ENCODE assay signal across 27 cellular contexts in the genomic region with DNA sequence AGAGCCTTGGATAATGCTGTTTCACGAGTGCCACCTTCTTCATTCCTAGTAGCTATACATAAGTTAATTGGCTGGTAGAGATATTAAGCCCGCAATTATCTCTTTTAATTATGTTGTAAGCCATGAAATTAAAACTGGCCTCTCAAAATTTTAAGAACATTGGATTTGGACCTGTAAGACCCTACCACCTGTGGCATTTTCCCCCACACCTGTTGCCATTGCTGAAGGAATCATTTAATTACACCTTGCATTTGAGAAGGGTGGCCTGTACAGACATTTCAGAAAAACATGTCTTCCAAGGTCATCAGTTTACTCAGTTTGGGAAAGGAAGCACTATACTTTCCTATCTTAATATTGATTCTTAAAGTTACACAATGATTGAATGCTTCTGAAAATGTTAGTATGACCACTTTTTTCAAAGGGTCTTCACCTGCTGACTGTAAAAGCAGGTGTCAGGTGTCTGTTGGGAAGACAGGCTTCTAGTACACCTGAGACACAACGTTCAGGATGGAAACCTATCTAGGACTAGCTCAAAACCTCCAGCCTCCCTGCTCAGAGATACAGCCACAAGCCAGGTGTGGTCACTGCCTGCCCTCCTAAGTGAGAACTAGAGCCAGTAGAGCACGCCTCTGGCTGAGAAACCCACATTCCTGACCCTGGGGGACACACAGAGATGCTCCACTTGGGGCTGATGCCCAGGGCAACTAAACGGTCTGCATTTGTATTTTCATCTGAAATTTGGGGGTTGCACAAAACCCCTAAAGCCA. TPM values are rescaled to one million over a fixed set of nuclear protein-coding genes. Genes with fewer than 3 reads are reported as not detected.
A peak's percentile ranks its signal among the peaks of the same experiment; 100 is the strongest.
DNase-seq lines count a peak whose midpoint lies in the region; ATAC-seq, FAIRE-seq and TF ChIP-seq lines count a peak whose summit lies in the region.
"Had no signal": no experiment of that assay in that cellular context is flagged by ENCODE, and none has a peak within 500 bp of the region (broad histone marks: within the 10 kb centered on the region; RNA-seq: fewer than 3 reads in every experiment).

No MANE protein-coding gene starts in this region.

- ATAC-seq in RWPE2 (ENCODE audit: low read depth): peak; percentile 24; the same call in 2 of the 3 replicates
- no peak for ATAC-seq in HG03469 (IDR thresholded peaks at IDR 0.05; ENCODE audit: unreplicated experiment)
- no peak for ATAC-seq in GM21423 (IDR thresholded peaks at IDR 0.05; ENCODE audit: unreplicated experiment)
- ATAC-seq in HG03097 (IDR thresholded peaks at IDR 0.05; ENCODE audit: low FRiP score, unreplicated experiment): no peak
- ATAC-seq: stimulated activated effector memory CD8-positive, alpha-beta T cell treated with anti-CD3 and anti-CD28 coated beads, Interleukin-12 subunit alpha, Interleukin-12 subunit beta, amount 100 ng/mL, for 72 hours had no signal

- H3K4me3 ChIP-seq in RWPE2 (ENCODE audit: severe bottlenecking) (no peak overlapping the region), hepatocyte (no peak overlapping the region)
- H3K4me3 ChIP-seq: ascending aorta, BLaER1, left lung, Peyer's patch, upper lobe of left lung had no signal

- H3K27ac ChIP-seq in RWPE2 (ENCODE audit: poor library complexity, severe bottlenecking) (no peak overlapping the region), hepatocyte (no peak overlapping the region)
- H3K27ac ChIP-seq: ascending aorta, BLaER1, KMS-11, left lung, neutrophil, Peyer's patch, upper lobe of left lung, WERI-Rb-1 had no signal

- H3K36me3 ChIP-seq in RWPE2 (ENCODE audit: low read depth) (no peaks in the 10 kb centered on the region; the same call in 1 of the 2 replicates), hepatocyte (replicated peaks; ENCODE audit: insufficient read depth, low read depth) (no peaks in the 10 kb centered on the region)
- H3K36me3 ChIP-seq: ascending aorta, neutrophil, Peyer's patch had no signal

- FAIRE-seq in GM12891 (lab: Jason Lieb, UNC): peak; percentile 5
- FAIRE-seq: colon had no signal

- H3K4me1 ChIP-seq in RWPE2 (ENCODE audit: insufficient read depth, poor library complexity, severe bottlenecking) (no peaks in the 10 kb centered on the region), hepatocyte (ENCODE audit: insufficient read depth) (peaks cover 6% of the 10 kb centered on the region)
- H3K4me1 ChIP-seq: ascending aorta, BLaER1, left lung, Peyer's patch, upper lobe of left lung had no signal

- TF ChIP-seq POLR2A in GM12891 (IDR thresholded peaks at IDR 0.05; ENCODE audit: low read depth, low read length): no peak; the same call in 1 of the 2 replicates

- WGBS in hepatocyte (ENCODE audit: low lambda C conversion rate, missing lambda C conversion rate): 78% methylated on average over 5 of the region's 5 CpGs

- no peak overlapping the region for H2AFZ ChIP-seq in hepatocyte

- no peaks in the 10 kb centered on the region for H3K9me2 ChIP-seq in hepatocyte (replicated peaks; ENCODE audit: insufficient read depth)

- no peaks in the 10 kb centered on the region for H4K20me1 ChIP-seq in hepatocyte (ENCODE audit: insufficient read depth, poor library complexity, severe bottlenecking)

- H3K27me3 ChIP-seq in RWPE2 (ENCODE audit: insufficient read depth, poor library complexity, severe bottlenecking) (no peaks in the 10 kb centered on the region), hepatocyte (no peaks in the 10 kb centered on the region)
- H3K27me3 ChIP-seq: ascending aorta, BLaER1, left lung, neutrophil, Peyer's patch, upper lobe of left lung had no signal

- DNase-seq in A172 (ENCODE audit: low spot score): peak; percentile 71
- DNase-seq in GM12891 (ENCODE audit: insufficient read length, low spot score): no peak
- no peak for DNase-seq in RWPE2 (ENCODE audit: low spot score)
- peak; percentile 65 for DNase-seq in myocyte (ENCODE audit: low read depth)
- DNase-seq in hepatocyte (ENCODE audit: low spot score): no peak
- DNase-seq: activated CD4-positive, alpha-beta T cell treated with anti-CD3 and anti-CD28 coated beads for 48 hours; activated gamma-delta T cell; DMS153; effector CD8-positive, alpha-beta T cell; glutamatergic neuron; islet precursor cell; left lung; mesenchymal stem cell; NCI-H1930; Peyer's patch; T1000; upper lobe of left lung had no signal

- no peak for TF ChIP-seq CTCF in RWPE2 (IDR thresholded peaks at IDR 0.05; ENCODE audit: poor library complexity, severe bottlenecking)
- no peak for TF ChIP-seq CTCF in hepatocyte (IDR thresholded peaks at IDR 0.05; ENCODE audit: poor library complexity)

- no peaks in the 10 kb centered on the region for H3K79me2 ChIP-seq in hepatocyte

- no peak overlapping the region for H3K4me2 ChIP-seq in hepatocyte
- H3K4me2 ChIP-seq: BLaER1, KMS-11 had no signal

- H3K9me3 ChIP-seq in RWPE2 (ENCODE audit: severe bottlenecking) (no peaks in the 10 kb centered on the region), hepatocyte (ENCODE audit: low read depth) (no peaks in the 10 kb centered on the region)
- H3K9me3 ChIP-seq: ascending aorta, BLaER1, left lung, neutrophil, Peyer's patch, upper lobe of left lung had no signal

TF ChIP-seq in GM12891, 5 proteins besides CTCF, POLR2A, EP300 and RAD21:
- TF ChIP-seq PAX5 (IDR thresholded peaks at IDR 0.05; ENCODE audit: insufficient read depth, low read length, severe bottlenecking) (no peak), SPI1 (IDR thresholded peaks at IDR 0.05; ENCODE audit: low read depth, low read length) (no peak), TAF1 (IDR thresholded peaks at IDR 0.05; ENCODE audit: low read depth, low read length) (no peak), POU2F2 (IDR thresholded peaks at IDR 0.05; ENCODE audit: low read depth, low read length) (no peak), POLR2AphosphoS5 (IDR thresholded peaks at IDR 0.05; ENCODE audit: low read depth, low read length) (no peak; the same call in 1 of the 2 replicates)

RNA-seq across cellular contexts. Expression of gene ANKRD10, which starts 28.2 kb away (rescaled TPM):
- total RNA-seq in A172 (2014; rRNA removed; shearing (Covaris generic)): 446 and 575 TPM in 2 replicates
- polyA plus RNA-seq in GM12891 (2012; ENCODE audit: low read depth, missing spikeins): 52.8 TPM
- 1,506 and 1,796 TPM in 2 replicates for total RNA-seq in myocyte
- polyA plus RNA-seq in myocyte (2012): 393 TPM
- total RNA-seq in hepatocyte: 135 and 143 TPM in 2 replicates
- polyA plus RNA-seq in hepatocyte: 104 and 135 TPM in 2 replicates

Comparison
In these comparisons a context has a peak if more than half of its experiments do, and no peak if none do; other contexts are left out.
1. DNase-seq: peak in A172 (single experiment) and myocyte (single experiment); none in GM12891 (single experiment), RWPE2 (single experiment) and hepatocyte (single experiment).